Comparison of ENCODE assay signal across 39 cellular contexts in the genomic region with DNA sequence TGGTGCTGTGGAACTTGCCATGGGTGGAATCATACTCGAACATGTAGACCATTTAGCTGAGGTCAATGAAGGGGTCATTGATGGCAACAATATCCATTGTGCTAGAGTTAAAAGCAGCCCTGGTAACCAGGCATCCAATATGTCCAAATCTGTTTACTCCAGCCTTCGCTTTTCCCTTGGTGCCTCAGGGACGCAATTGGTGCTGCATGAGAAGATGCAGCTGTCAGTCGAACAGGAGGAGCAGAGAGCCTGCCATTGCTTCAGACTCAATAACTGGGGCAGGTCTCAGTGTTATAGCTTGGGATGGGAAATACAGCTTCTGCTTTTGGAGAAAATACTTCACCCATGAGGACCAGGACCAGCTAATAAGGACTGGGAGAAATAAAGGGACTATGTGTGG. TPM values are rescaled to one million over a fixed set of nuclear protein-coding genes. Genes with fewer than 3 reads are reported as not detected.
"Had no signal": no experiment of that assay in that cellular context is flagged by ENCODE, and none has a peak within 500 bp of the region (broad histone marks: within the 10 kb centered on the region; RNA-seq: fewer than 3 reads in every experiment).

No MANE protein-coding gene starts in this region.

- H3K9me3 Mint-ChIP-seq: activated B cell treated with CpG ODN at 0.5 μM for 24 hours; activated CD4-positive, alpha-beta memory T cell treated with anti-CD3 and anti-CD28 coated beads for 36 hours; activated CD4-positive, alpha-beta T cell treated with anti-CD3 and anti-CD28 coated beads, Interleukin-2, amount 10 ng/mL, durations not matched to agents 24 days and 14 days; activated CD8-positive, alpha-beta T cell treated with anti-CD3 and anti-CD28 coated beads for 36 hours; activated naive CD4-positive, alpha-beta T cell treated with anti-CD3 and anti-CD28 coated beads for 36 hours; activated naive CD4-positive, alpha-beta T cell treated with anti-CD3 and anti-CD28 coated beads, Interleukin-2, amount 50 U/mL, for 24 hours; activated naive CD8-positive, alpha-beta T cell treated with anti-CD3 and anti-CD28 coated beads, Interleukin-2, amount 10 ng/mL, durations not matched to agents 7 days and 5 days; activated naive CD8-positive, alpha-beta T cell treated with anti-CD3 and anti-CD28 coated beads, Interleukin-2, amount 50 U/mL, for 24 hours; activated T-cell treated with anti-CD3 and anti-CD28 coated beads, Interleukin-2, amount 50 U/mL, for 4 hours; activated T-cell treated with anti-CD3 and anti-CD28 coated beads, Interleukin-2, amount 50 U/mL, for 72 hours; activated T-helper 1 cell treated with anti-CD3 and anti-CD28 coated beads, Interleukin-12 subunit alpha, Interleukin-12 subunit beta, Interleukin-2, Interleukin-4 antibody, amounts not matched to agents 30 ng/mL and 10 ng/mL and 1 ng/mL, durations not matched to agents 14 hours and 24 hours and 36 hours; activated T-helper 17 cell treated with anti-CD3 and anti-CD28 coated beads, Interleukin-2, amount 50 U/mL, for 72 hours; central memory CD8-positive, alpha-beta T cell; T-helper 1 cell treated with Interleukin-12 subunit alpha and Interleukin-12 subunit beta and Interleukin-4 antibody, amounts not matched to agents 30 μg/mL and 1 μg/mL, for 36 hours; T-helper 2 cell treated with Interferon-gamma antibody and Interleukin-4, amounts not matched to agents 5 μg/mL and 100 μg/mL, for 36 hours had no signal

- H3K4me1 Mint-ChIP-seq: activated B cell treated with CpG ODN at 0.5 μM for 24 hours; central memory CD8-positive, alpha-beta T cell had no signal

- H3K4me3 ChIP-seq: ascending aorta had no signal

- H3K27ac ChIP-seq: ascending aorta, VCaP had no signal

- FAIRE-seq: TTC549 had no signal

- H3K36me3 ChIP-seq: ascending aorta had no signal

- H3K36me3 Mint-ChIP-seq: activated CD4-positive, alpha-beta memory T cell treated with anti-CD3 and anti-CD28 coated beads for 36 hours; activated naive CD4-positive, alpha-beta T cell treated with anti-CD3 and anti-CD28 coated beads, Interleukin-2, amount 50 U/mL, for 24 hours; activated naive CD8-positive, alpha-beta T cell; activated naive CD8-positive, alpha-beta T cell treated with anti-CD3 and anti-CD28 coated beads, Interleukin-2, amount 10 ng/mL, durations not matched to agents 7 days and 5 days; brain had no signal

- H3K27ac Mint-ChIP-seq: activated B cell treated with CpG ODN at 0.5 μM for 24 hours; activated CD4-positive, alpha-beta memory T cell treated with anti-CD3 and anti-CD28 coated beads for 36 hours; activated CD4-positive, alpha-beta T cell treated with anti-CD3 and anti-CD28 coated beads, Interleukin-2, amount 10 ng/mL, durations not matched to agents 24 days and 14 days; activated CD8-positive, alpha-beta T cell treated with anti-CD3 and anti-CD28 coated beads for 36 hours; activated naive CD4-positive, alpha-beta T cell treated with anti-CD3 and anti-CD28 coated beads for 36 hours; activated naive CD4-positive, alpha-beta T cell treated with anti-CD3 and anti-CD28 coated beads, Interleukin-2, amount 50 U/mL, for 24 hours; activated naive CD8-positive, alpha-beta T cell; activated naive CD8-positive, alpha-beta T cell treated with anti-CD3 and anti-CD28 coated beads, Interleukin-2, amount 10 ng/mL, durations not matched to agents 7 days and 5 days; activated naive CD8-positive, alpha-beta T cell treated with anti-CD3 and anti-CD28 coated beads, Interleukin-2, amount 50 U/mL, for 24 hours; activated T-cell treated with anti-CD3 and anti-CD28 coated beads, Interleukin-2, amount 50 U/mL, for 72 hours; activated T-helper 1 cell treated with anti-CD3 and anti-CD28 coated beads, Interleukin-12 subunit alpha, Interleukin-12 subunit beta, Interleukin-2, Interleukin-4 antibody, amounts not matched to agents 30 ng/mL and 10 ng/mL and 1 ng/mL, durations not matched to agents 14 hours and 24 hours and 36 hours; activated T-helper 17 cell treated with anti-CD3 and anti-CD28 coated beads, Interleukin-2, amount 50 U/mL, for 72 hours; brain; T-helper 1 cell treated with Interleukin-12 subunit alpha and Interleukin-12 subunit beta and Interleukin-4 antibody, amounts not matched to agents 30 μg/mL and 1 μg/mL, for 36 hours; T-helper 2 cell treated with Interferon-gamma antibody and Interleukin-4, amounts not matched to agents 5 μg/mL and 100 μg/mL, for 36 hours had no signal

- DNase-seq: activated B cell treated with CpG ODN at 0.5 μM for 24 hours; activated CD4-positive, alpha-beta memory T cell treated with anti-CD3 and anti-CD28 coated beads for 36 hours; activated CD4-positive, alpha-beta T cell treated with anti-CD3 and anti-CD28 coated beads for 4 hours; activated CD4-positive, alpha-beta T cell treated with anti-CD3 and anti-CD28 coated beads, Interleukin-2, amount 10 ng/mL, durations not matched to agents 24 days and 14 days; activated CD4-positive, alpha-beta T cell treated with anti-CD3 and anti-CD28 coated beads, Interleukin-2, amount 50 U/mL, for 1 hour; activated CD4-positive, alpha-beta T cell treated with anti-CD3 and anti-CD28 coated beads, Interleukin-2, amount 50 U/mL, for 4 hours; activated CD4-positive, CD25-positive, alpha-beta regulatory T cell treated with anti-CD3 and anti-CD28 coated beads, Interleukin-2, amount 50 U/mL, for 72 hours; activated CD8-positive, alpha-beta memory T cell treated with anti-CD3 and anti-CD28 coated beads, Interleukin-2, amount 50 U/mL, for 4 hours; activated CD8-positive, alpha-beta T cell treated with anti-CD3 and anti-CD28 coated beads for 36 hours; activated effector memory CD4-positive, alpha-beta T cell treated with anti-CD3 and anti-CD28 coated beads, Interleukin-2, amount 50 U/mL, for 16 hours; activated gamma-delta T cell treated with Interleukin-2 at 50 U/mL for 16 hours; activated naive CD4-positive, alpha-beta T cell; activated naive CD4-positive, alpha-beta T cell treated with anti-CD3 and anti-CD28 coated beads for 36 hours; activated naive CD8-positive, alpha-beta T cell treated with anti-CD3 and anti-CD28 coated beads, Interleukin-2, amount 10 ng/mL, durations not matched to agents 7 days and 5 days; activated naive CD8-positive, alpha-beta T cell treated with anti-CD3 and anti-CD28 coated beads, Interleukin-2, amount 50 U/mL, for 24 hours; activated T-cell treated with anti-CD3 and anti-CD28 coated beads for 4 hours; activated T-cell treated with anti-CD3 and anti-CD28 coated beads, Interleukin-2, amount 50 U/mL, for 1 hour; activated T-cell treated with anti-CD3 and anti-CD28 coated beads, Interleukin-2, amount 50 U/mL, for 4 hours; activated T-cell treated with anti-CD3 and anti-CD28 coated beads, Interleukin-2, amount 50 U/mL, for 72 hours; amygdala; anterior cingulate cortex; caudate nucleus; cerebellar nuclear complex; SW 1271; T-helper 1 cell; T-helper 2 cell; T-helper 9 cell had no signal

- H3K27me3 Mint-ChIP-seq: activated CD4-positive, alpha-beta T cell treated with anti-CD3 and anti-CD28 coated beads, Interleukin-2, amount 10 ng/mL, durations not matched to agents 24 days and 14 days had no signal

- H3K9me3 ChIP-seq: ascending aorta had no signal

- H3K27me3 ChIP-seq: ascending aorta had no signal

- H3K4me3 Mint-ChIP-seq: activated B cell treated with CpG ODN at 0.5 μM for 24 hours; activated CD4-positive, alpha-beta memory T cell treated with anti-CD3 and anti-CD28 coated beads for 36 hours; activated CD4-positive, alpha-beta T cell treated with anti-CD3 and anti-CD28 coated beads, Interleukin-2, amount 10 ng/mL, durations not matched to agents 24 days and 14 days; activated CD8-positive, alpha-beta T cell treated with anti-CD3 and anti-CD28 coated beads for 36 hours; activated naive CD4-positive, alpha-beta T cell treated with anti-CD3 and anti-CD28 coated beads for 36 hours; activated naive CD4-positive, alpha-beta T cell treated with anti-CD3 and anti-CD28 coated beads, Interleukin-2, amount 50 U/mL, for 24 hours; activated naive CD8-positive, alpha-beta T cell; activated naive CD8-positive, alpha-beta T cell treated with anti-CD3 and anti-CD28 coated beads, Interleukin-2, amount 10 ng/mL, durations not matched to agents 7 days and 5 days; activated naive CD8-positive, alpha-beta T cell treated with anti-CD3 and anti-CD28 coated beads, Interleukin-2, amount 50 U/mL, for 24 hours; activated T-cell treated with anti-CD3 and anti-CD28 coated beads, Interleukin-2, amount 50 U/mL, for 4 hours; activated T-cell treated with anti-CD3 and anti-CD28 coated beads, Interleukin-2, amount 50 U/mL, for 72 hours; activated T-helper 1 cell treated with anti-CD3 and anti-CD28 coated beads, Interleukin-12 subunit alpha, Interleukin-12 subunit beta, Interleukin-2, Interleukin-4 antibody, amounts not matched to agents 30 ng/mL and 10 ng/mL and 1 ng/mL, durations not matched to agents 14 hours and 24 hours and 36 hours; activated T-helper 17 cell treated with anti-CD3 and anti-CD28 coated beads, Interleukin-2, amount 50 U/mL, for 72 hours; brain; central memory CD8-positive, alpha-beta T cell; T-helper 1 cell treated with Interleukin-12 subunit alpha and Interleukin-12 subunit beta and Interleukin-4 antibody, amounts not matched to agents 30 μg/mL and 1 μg/mL, for 36 hours; T-helper 2 cell treated with Interferon-gamma antibody and Interleukin-4, amounts not matched to agents 5 μg/mL and 100 μg/mL, for 36 hours had no signal

- ATAC-seq: activated CD8-positive, alpha-beta T cell treated with anti-CD3 and anti-CD28 coated beads for 36 hours; activated naive CD8-positive, alpha-beta T cell treated with anti-CD3 and anti-CD28 coated beads, Interleukin-2, amount 50 U/mL, for 24 hours; activated T-cell treated with anti-CD3 and anti-CD28 coated beads, Interleukin-2, amount 50 U/mL, for 4 hours; activated T-cell treated with anti-CD3 and anti-CD28 coated beads, Interleukin-2, amount 50 U/mL, for 72 hours; activated T-helper 17 cell treated with anti-CD3 and anti-CD28 coated beads, Interleukin-2, amount 50 U/mL, for 72 hours had no signal

RNA-seq across cellular contexts. Expression of a gene that starts 5.0 kb away (rescaled TPM):
- total RNA-seq: activated B cell treated with CpG ODN at 0.5 μM for 24 hours; activated CD4-positive, alpha-beta memory T cell treated with anti-CD3 and anti-CD28 coated beads for 36 hours; activated CD4-positive, alpha-beta T cell treated with anti-CD3 and anti-CD28 coated beads, Interleukin-2, amount 10 ng/mL, durations not matched to agents 24 days and 14 days; activated CD8-positive, alpha-beta memory T cell treated with anti-CD3 and anti-CD28 coated beads for 36 hours; activated CD8-positive, alpha-beta T cell treated with anti-CD3 and anti-CD28 coated beads for 36 hours; activated naive CD4-positive, alpha-beta T cell treated with anti-CD3 and anti-CD28 coated beads for 36 hours; activated naive CD8-positive, alpha-beta T cell treated with anti-CD3 and anti-CD28 coated beads, Interleukin-2, amount 10 ng/mL, durations not matched to agents 7 days and 5 days; activated T-cell treated with anti-CD3 and anti-CD28 coated beads, Interleukin-2, amount 50 U/mL, for 4 hours; activated T-cell treated with anti-CD3 and anti-CD28 coated beads, Interleukin-2, amount 50 U/mL, for 72 hours; activated T-helper 1 cell treated with anti-CD3 and anti-CD28 coated beads, Interleukin-12 subunit alpha, Interleukin-12 subunit beta, Interleukin-2, Interleukin-4 antibody, amounts not matched to agents 30 ng/mL and 10 ng/mL and 1 ng/mL, durations not matched to agents 14 hours and 24 hours and 36 hours; activated T-helper 17 cell treated with anti-CD3 and anti-CD28 coated beads, Interleukin-2, amount 50 U/mL, for 72 hours; ascending aorta had no signal
